21 cellular contexts compared by ENCODE assay signal in genomic region chr3:53585042-53585441, GRCh38.
DNase-seq lines count a peak whose midpoint lies in the region; FAIRE-seq and TF ChIP-seq lines count a peak whose summit lies in the region.
"Had no signal": no experiment of that assay in that cellular context is flagged by ENCODE, and none has a peak within 500 bp of the region (broad histone marks: within the 10 kb centered on the region; RNA-seq: fewer than 3 reads in every experiment).

No MANE protein-coding gene starts in this region.

- H3K79me2 ChIP-seq in OCI-LY3 (ENCODE audit: low read length): no peaks in the 10 kb centered on the region

- no peak overlapping the region for H2AFZ ChIP-seq in OCI-LY3 (ENCODE audit: low read depth, low read length)

- no peaks in the 10 kb centered on the region for H3K36me3 ChIP-seq in OCI-LY3 (replicated peaks; ENCODE audit: low read depth, low read length)
- H3K36me3 ChIP-seq: BLaER1 had no signal

- H3K4me3 ChIP-seq in OCI-LY3 (ENCODE audit: low read length): no peak overlapping the region
- H3K4me3 ChIP-seq: BLaER1 had no signal

- H3K27me3 ChIP-seq in OCI-LY3 (ENCODE audit: low read depth, low read length): peaks cover 4% of the 10 kb centered on the region; the same call in 1 of the 2 replicates
- H3K27me3 ChIP-seq: BLaER1 had no signal

- peak; percentile 33 for FAIRE-seq in endometrium (lab: Jason Lieb, UNC)
- FAIRE-seq: GM12892, HTR-8/SVneo had no signal

- no peaks in the 10 kb centered on the region for H4K20me1 ChIP-seq in OCI-LY3 (ENCODE audit: insufficient read depth, low read length)
- H4K20me1 ChIP-seq: BLaER1 had no signal

- peak; percentile 21 for DNase-seq in SIG-M5 treated with dmso at 0.1 percent for 504 hours (lab: John Stamatoyannopoulos, UW; ENCODE audit: unreplicated experiment)
- no peak for DNase-seq in SIG-M5 (lab: John Stamatoyannopoulos, UW)
- no peak for DNase-seq in cerebellar nuclear complex (lab: John Stamatoyannopoulos, UW)
- DNase-seq in NCI-H526 treated with DMSO at 0.1 percent for 48 hours (lab: John Stamatoyannopoulos, UW): no peak
- no peak for DNase-seq in UCSD-AML1 (lab: John Stamatoyannopoulos, UW; ENCODE audit: unreplicated experiment)
- no peak for DNase-seq in dermis blood vessel endothelial cell
- DNase-seq: 8988T; CD8-positive, alpha-beta memory T cell; COR-L47; DMS 273 treated with DMSO at 0.1 percent for 48 hours; DMS53; DND-41; EL; GOT3; HFFc6; IMR-90 had no signal

- H3K4me1 ChIP-seq in OCI-LY3 (ENCODE audit: low read length): peaks cover 12% of the 10 kb centered on the region
- H3K4me1 ChIP-seq: BLaER1 had no signal

- H3K4me2 ChIP-seq in OCI-LY3 (ENCODE audit: low read length): 0 out of 2 replicates have a peak overlapping the region, but pooled peaks have one; percentile 2
- H3K4me2 ChIP-seq: BLaER1 had no signal

- no peak overlapping the region for H3K9ac ChIP-seq in OCI-LY3 (ENCODE audit: low read length)
- H3K9ac ChIP-seq: BLaER1 had no signal

- H3K27ac ChIP-seq in OCI-LY3 (ENCODE audit: low read length): no peak overlapping the region
- H3K27ac ChIP-seq: BLaER1 had no signal

- H3K9me3 ChIP-seq in OCI-LY3 (ENCODE audit: insufficient read depth, low read length): no peaks in the 10 kb centered on the region
- H3K9me3 ChIP-seq: BLaER1 had no signal

- no peak for TF ChIP-seq CTCF in OCI-LY3 (IDR thresholded peaks at IDR 0.05; ENCODE audit: low read depth, low read length)
